Comparison of ENCODE assay signal across 13 cellular contexts in the genomic region with DNA sequence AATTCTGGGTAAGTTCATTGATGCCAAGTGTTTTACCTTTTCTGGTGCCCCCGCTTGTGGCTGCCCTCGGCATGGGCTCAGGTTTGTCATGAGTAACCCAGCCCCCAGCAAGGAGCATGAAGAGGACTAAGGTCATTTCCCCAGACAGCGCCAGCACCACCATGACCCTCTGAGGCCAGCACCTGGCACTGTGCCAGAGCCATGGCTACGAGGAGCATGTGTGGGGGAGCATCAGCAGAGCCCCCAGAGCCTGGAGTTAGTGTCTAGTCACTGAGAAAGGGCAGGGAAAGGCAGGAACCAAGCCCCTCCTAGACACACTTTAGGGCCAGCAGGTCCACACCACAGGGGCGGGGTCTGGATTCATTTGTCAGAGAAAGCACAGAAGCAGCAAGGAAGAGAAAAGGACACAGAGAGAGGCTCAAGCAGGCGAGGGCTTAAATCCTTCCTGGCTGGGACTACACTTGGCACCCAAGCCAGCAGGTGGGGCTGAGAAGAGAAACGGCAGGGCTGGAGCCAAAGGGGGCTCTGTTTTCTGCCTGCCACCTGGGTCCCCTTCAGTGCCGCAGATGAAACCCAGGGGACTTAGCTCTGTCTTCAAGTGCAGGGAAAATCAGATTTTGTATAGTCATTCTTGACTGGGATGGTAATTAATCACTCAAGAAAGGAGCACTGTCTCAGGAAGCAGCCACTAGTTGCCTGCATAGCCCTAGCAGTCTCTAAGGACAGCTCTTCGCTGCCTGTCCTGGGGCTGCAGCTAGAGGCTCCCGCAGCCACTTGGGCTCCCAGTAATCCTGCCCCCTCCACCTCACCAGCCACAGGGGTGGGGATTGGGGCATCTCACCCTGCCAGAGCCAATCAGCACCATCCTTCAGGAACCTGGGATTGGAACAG.
DNase-seq lines count a peak whose midpoint lies in the region; ATAC-seq, FAIRE-seq and TF ChIP-seq lines count a peak whose summit lies in the region.
"Had no signal": no experiment of that assay in that cellular context is flagged by ENCODE, and none has a peak within 500 bp of the region (broad histone marks: within the 10 kb centered on the region; RNA-seq: fewer than 3 reads in every experiment).

No MANE protein-coding gene starts in this region.

- peaks cover 28% of the 10 kb centered on the region for H3K4me1 Mint-ChIP-seq in neural crest cell
- H3K4me1 Mint-ChIP-seq in osteocyte (ENCODE audit: unreplicated experiment): no peaks in the 10 kb centered on the region

- H3K27ac Mint-ChIP-seq in neural crest cell (ENCODE audit: unreplicated experiment) (peak overlapping the region; percentile 46), osteocyte (ENCODE audit: unreplicated experiment) (no peak overlapping the region)
- H3K27ac Mint-ChIP-seq: activated naive CD4-positive, alpha-beta T cell treated with anti-CD3 and anti-CD28 coated beads for 36 hours had no signal

- H3K4me3 Mint-ChIP-seq in neural crest cell: no peak overlapping the region
- H3K4me3 Mint-ChIP-seq in osteocyte (ENCODE audit: unreplicated experiment): no peak overlapping the region
- H3K4me3 Mint-ChIP-seq: activated naive CD4-positive, alpha-beta T cell treated with anti-CD3 and anti-CD28 coated beads for 36 hours had no signal

- H3K9me1 ChIP-seq in K562 (ENCODE audit: control insufficient read depth, insufficient read depth, low read length): peaks cover 3% of the 10 kb centered on the region

- BruUV-seq in K562 (replicated peaks; lab: Mats Ljungman, UMichigan): no TSS peak

- in situ Hi-C loops in K562 (cut with MboI) (no loop called here), GM13977 (cut with MboI; ENCODE audit: low pct_unique_long_range_greater_than_20kb, low sequenced_read_pairs, unreplicated experiment) (no loop called here)

- no peak overlapping the region for H3K9ac ChIP-seq in K562 (ENCODE audit: insufficient read depth in 1 of 2, low read depth in 2 of 2, low read length in 2 of 2)

- DNase-seq in NCI-H345 treated with DMSO at 0.1 percent for 48 hours (lab: John Stamatoyannopoulos, UW; ENCODE audit: unreplicated experiment): peak; percentile 12
- DNase-seq in NCI-H345 (lab: John Stamatoyannopoulos, UW): no peak
- peak; percentile 29 for DNase-seq in NCI-H1694 (lab: John Stamatoyannopoulos, UW)
- DNase-seq in K562 (ENCODE audit: extremely low read depth in 1 of 4, low spot score in 3 of 4): no peak
- no peak for DNase-seq in neural crest cell (ENCODE audit: low read depth, low spot score)
- no peak for DNase-seq in NCI-H748 (lab: John Stamatoyannopoulos, UW; ENCODE audit: unreplicated experiment)
- no peak for DNase-seq in osteocyte (ENCODE audit: extremely low spot score, unreplicated experiment)
- no peak for DNase-seq in GM13977 (ENCODE audit: low spot score)
- DNase-seq: activated naive CD4-positive, alpha-beta T cell treated with anti-CD3 and anti-CD28 coated beads for 36 hours; Caco-2; kidney; mucosa of descending colon had no signal

- H3K36me3 ChIP-seq in K562 (ENCODE audit: control insufficient read depth, insufficient read depth, low read length): no peaks in the 10 kb centered on the region

- no peaks in the 10 kb centered on the region for H3K36me3 Mint-ChIP-seq in neural crest cell (ENCODE audit: low read depth)
- H3K36me3 Mint-ChIP-seq in osteocyte (ENCODE audit: unreplicated experiment): no peaks in the 10 kb centered on the region

- H3K9me3 Mint-ChIP-seq in neural crest cell: no peaks in the 10 kb centered on the region
- no peaks in the 10 kb centered on the region for H3K9me3 Mint-ChIP-seq in osteocyte (ENCODE audit: unreplicated experiment)
- H3K9me3 Mint-ChIP-seq: activated naive CD4-positive, alpha-beta T cell treated with anti-CD3 and anti-CD28 coated beads for 36 hours had no signal

- H3K27me3 ChIP-seq in K562 (ENCODE audit: control insufficient read depth in 2 of 2, insufficient read depth in 2 of 2, low read length in 2 of 2): peaks cover 10 to 36% of the 10 kb centered on the region in 2 experiments; a peak in 3 of 5 replicates

- no peak for TF ChIP-seq CTCF in K562 (IDR thresholded peaks at IDR 0.05 in 2 of 3, conservative IDR thresholded peaks at IDR 0.05 in 1 of 3; ENCODE audit: insufficient read depth in 2 of 3, low read depth in 1 of 3, low read length in 3 of 3)
- TF ChIP-seq CTCF in neural crest cell (conservative IDR thresholded peaks at IDR 0.05): no peak
- TF ChIP-seq CTCF in osteocyte (IDR thresholded peaks at IDR 0.05): no peak
- TF ChIP-seq CTCF in GM13977 (IDR thresholded peaks at IDR 0.05; ENCODE audit: extremely low read depth, insufficient read depth, missing control alignments): no peak

- ATAC-seq in K562: peak; percentile 73
- ATAC-seq: mucosa of descending colon had no signal

- no peak for FAIRE-seq in K562 (lab: Jason Lieb, UNC)
- FAIRE-seq: kidney had no signal

- H3K79me2 ChIP-seq in K562 (ENCODE audit: control insufficient read depth, insufficient read depth, low read length): no peaks in the 10 kb centered on the region

- H3K27ac ChIP-seq in K562 (ENCODE audit: extremely low read depth, low read depth, low read length): no peak overlapping the region
- H3K27ac ChIP-seq: VCaP had no signal

- 0 out of 2 replicates have a peak, but pooled peaks cover 6% of the 10 kb centered on the region for H4K20me1 ChIP-seq in K562 (replicated peaks; ENCODE audit: control insufficient read depth, insufficient read depth, low read length)

- intact Hi-C loops in K562 (cut with micrococcal nuclease): no loop called here

- TF ChIP-seq EP300 in K562 (IDR thresholded peaks at IDR 0.05; ENCODE audit: low read length): no peak

- H3K4me3 ChIP-seq in K562: no peak overlapping the region
- H3K4me3 ChIP-seq: mucosa of descending colon had no signal

- no peak for TF ChIP-seq POLR2A in K562 (conservative IDR thresholded peaks at IDR 0.05)

- WGBS in K562 (ENCODE audit: insufficient coverage, low coverage, missing lambda C conversion rate): under 1% methylated on average over 10 of the region's 10 CpGs

- peaks cover 56% of the 10 kb centered on the region for H3K27me3 Mint-ChIP-seq in neural crest cell (ENCODE audit: low read depth)
- peaks cover 13% of the 10 kb centered on the region for H3K27me3 Mint-ChIP-seq in osteocyte (ENCODE audit: unreplicated experiment)

- H3K4me2 ChIP-seq in K562 (ENCODE audit: insufficient read depth, low read length): no peak overlapping the region

- no peaks in the 10 kb centered on the region for H3K4me1 ChIP-seq in K562 (replicated peaks in 1 of 2; ENCODE audit: control insufficient read depth in 2 of 2, insufficient read depth in 2 of 2, low read length in 2 of 2)
- H3K4me1 ChIP-seq: Caco-2 had no signal

- H3K9me3 ChIP-seq in K562 (replicated peaks; ENCODE audit: control insufficient read depth, insufficient read depth, low read depth, low read length): no peaks in the 10 kb centered on the region
- H3K9me3 ChIP-seq: Caco-2, mucosa of descending colon had no signal

- no peak overlapping the region for H2AFZ ChIP-seq in K562 (ENCODE audit: low read depth, low read length)

- TF ChIP-seq RAD21 in K562 (CRISPR knock-in tag; conservative IDR thresholded peaks at IDR 0.05 in 1 of 2, IDR thresholded peaks at IDR 0.05 in 1 of 2): no peak

- POLR2A ChIA-PET in K562 (lab: Yijun Ruan, JAX): interaction anchor here (0.6 to 1.1 kb wide), 2 partner anchors 29 to 335 kb away, joined by 3 to 4 read pairs; no protein-coding TSS in a partner anchor

- CTCF ChIA-PET in K562 (lab: Yijun Ruan, JAX; ENCODE audit: low intra/inter-chr PET ratio): no interaction called here

TF ChIP-seq in K562, 482 proteins besides CTCF, POLR2A, EP300 and RAD21 (continues in another document):
- TF ChIP-seq, protein P1, sequence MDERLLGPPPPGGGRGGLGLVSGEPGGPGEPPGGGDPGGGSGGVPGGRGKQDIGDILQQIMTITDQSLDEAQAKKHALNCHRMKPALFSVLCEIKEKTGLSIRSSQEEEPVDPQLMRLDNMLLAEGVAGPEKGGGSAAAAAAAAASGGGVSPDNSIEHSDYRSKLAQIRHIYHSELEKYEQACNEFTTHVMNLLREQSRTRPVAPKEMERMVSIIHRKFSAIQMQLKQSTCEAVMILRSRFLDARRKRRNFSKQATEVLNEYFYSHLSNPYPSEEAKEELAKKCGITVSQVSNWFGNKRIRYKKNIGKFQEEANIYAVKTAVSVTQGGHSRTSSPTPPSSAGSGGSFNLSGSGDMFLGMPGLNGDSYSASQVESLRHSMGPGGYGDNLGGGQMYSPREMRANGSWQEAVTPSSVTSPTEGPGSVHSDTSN (CRISPR knock-in tag; IDR thresholded peaks at IDR 0.05; ENCODE audit: low read depth): no peak
- TF ChIP-seq, protein P1 (tag; conservative IDR thresholded peaks at IDR 0.05; ENCODE audit: low read depth): peak; percentile 68
- TF ChIP-seq NFIX (CRISPR knock-in tag; IDR thresholded peaks at IDR 0.05; ENCODE audit: low read depth) (peak; percentile 82), NFE2 (IDR thresholded peaks at IDR 0.05; ENCODE audit: low read depth) (0 out of 2 replicates have a peak, but pooled peaks have one; percentile 12), MEIS2 (IDR thresholded peaks at IDR 0.05; ENCODE audit: partially characterized antibody) (peak; percentile 84), TARDBP (IDR thresholded peaks at IDR 0.05) (no peak), ARHGAP35 (IDR thresholded peaks at IDR 0.05; ENCODE audit: partially characterized antibody) (no peak), NFIC (IDR thresholded peaks at IDR 0.05) (peak; percentile 97), U2AF1 (optimal IDR thresholded peaks at IDR 0.05; ENCODE audit: low read depth, low read length) (no peak)
- TF ChIP-seq, protein P2, sequence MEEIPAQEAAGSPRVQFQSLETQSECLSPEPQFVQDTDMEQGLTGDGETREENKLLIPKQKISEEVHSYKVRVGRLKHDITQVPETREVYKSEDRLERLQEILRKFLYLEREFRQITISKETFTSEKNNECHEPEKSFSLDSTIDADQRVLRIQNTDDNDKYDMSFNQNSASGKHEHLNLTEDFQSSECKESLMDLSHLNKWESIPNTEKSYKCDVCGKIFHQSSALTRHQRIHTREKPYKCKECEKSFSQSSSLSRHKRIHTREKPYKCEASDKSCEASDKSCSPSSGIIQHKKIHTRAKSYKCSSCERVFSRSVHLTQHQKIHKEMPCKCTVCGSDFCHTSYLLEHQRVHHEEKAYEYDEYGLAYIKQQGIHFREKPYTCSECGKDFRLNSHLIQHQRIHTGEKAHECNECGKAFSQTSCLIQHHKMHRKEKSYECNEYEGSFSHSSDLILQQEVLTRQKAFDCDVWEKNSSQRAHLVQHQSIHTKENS (CRISPR knock-in tag; IDR thresholded peaks at IDR 0.05): no peak

Comparison
In these comparisons a context has a peak if more than half of its experiments do, and no peak if none do; other contexts are left out.
1. DNase-seq: peak in NCI-H345 treated with DMSO at 0.1 percent for 48 hours (single experiment) and NCI-H1694 (single experiment); none in NCI-H345 (single experiment), K562 (0 of 4), neural crest cell (single experiment), NCI-H748 (single experiment), osteocyte (single experiment) and GM13977 (single experiment).